ENCODE assay signal across 9 cellular contexts in the genomic region with DNA sequence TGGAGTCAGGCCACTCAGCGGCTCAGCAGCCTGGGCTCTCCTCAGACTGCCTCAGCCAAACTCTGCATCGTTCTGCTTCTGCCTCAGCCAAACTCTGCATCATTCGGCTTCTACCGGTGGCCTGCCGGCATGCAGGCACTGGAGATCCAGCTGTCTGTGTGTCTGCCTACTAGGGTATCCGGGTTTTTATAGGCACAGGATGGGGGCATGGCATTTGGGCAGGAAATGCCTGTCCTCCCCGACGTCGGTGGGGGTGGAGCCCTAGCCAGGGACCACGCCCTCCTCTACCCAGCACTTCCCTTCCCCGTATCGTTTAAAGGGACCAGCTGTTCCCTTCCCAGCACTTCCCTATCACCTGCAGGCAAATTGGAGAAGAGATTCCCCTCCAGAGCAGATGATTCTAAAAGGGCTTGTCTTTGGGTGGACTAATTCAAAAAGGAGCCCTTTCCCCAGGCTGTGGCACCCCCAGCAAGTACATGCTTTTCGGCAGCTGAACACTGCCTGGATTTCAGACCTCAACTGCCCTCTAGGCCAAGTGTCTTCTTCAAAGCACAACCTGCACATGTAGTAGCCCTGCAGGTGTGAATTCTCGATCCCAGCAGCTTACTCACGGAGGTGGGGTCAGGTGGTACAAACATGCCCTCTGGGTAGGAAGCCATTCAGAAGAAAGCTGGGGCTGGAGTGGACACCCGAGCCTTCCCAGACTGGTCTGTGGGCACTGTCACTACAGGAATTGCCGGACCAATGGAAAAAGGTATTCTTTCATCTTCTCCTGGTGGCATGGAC. TPM values are rescaled to one million over a fixed set of nuclear protein-coding genes. Genes with fewer than 3 reads are reported as not detected.
DNase-seq lines count a peak whose midpoint lies in the region; ATAC-seq and TF ChIP-seq lines count a peak whose summit lies in the region.
"Had no signal": no experiment of that assay in that cellular context is flagged by ENCODE, and none has a peak within 500 bp of the region (broad histone marks: within the 10 kb centered on the region; RNA-seq: fewer than 3 reads in every experiment).

No MANE protein-coding gene starts in this region.

- TF ChIP-seq POLR2A in testis (IDR thresholded peaks at IDR 0.05), result no peak

- H3K27me3 ChIP-seq in iPS DF 6.9 (ENCODE audit: control insufficient read depth, insufficient read depth, low read length) (no peaks in the 10 kb centered on the region), testis (no peaks in the 10 kb centered on the region)

- no peak overlapping the region for H3K27ac ChIP-seq in iPS DF 6.9 (ENCODE audit: low read length)
- no peak overlapping the region for H3K27ac ChIP-seq in testis

- ATAC-seq in GM18867 (IDR thresholded peaks at IDR 0.05; ENCODE audit: unreplicated experiment) (peak; percentile 58), GM21360 (IDR thresholded peaks at IDR 0.05; ENCODE audit: unreplicated experiment) (no peak), omental fat pad (ENCODE audit: low FRiP score) (no peak)

- H3K36me3 ChIP-seq in iPS DF 6.9 (ENCODE audit: control insufficient read depth, insufficient read depth, low read length) (no peaks in the 10 kb centered on the region), testis (ENCODE audit: low read depth, missing control alignments) (no peaks in the 10 kb centered on the region)

- WGBS in iPS DF 6.9 (ENCODE audit: insufficient coverage, insufficient read length), result no CpG with 5 or more reads among the region's 17 CpGs
- 29 to 47% methylated on average over 7 to 17 of the region's 17 CpGs for WGBS in testis, 2 donors

- DNase-seq in NCI-H1436 treated with DMSO at 0.1 percent for 48 hours (lab: John Stamatoyannopoulos, UW) (peak; percentile 32), iPS DF 6.9 (ENCODE audit: low read depth, low spot score) (peak; percentile 35), testis (no peak), omental fat pad (ENCODE audit: low spot score) (no peak)
- DNase-seq in activated CD8-positive, alpha-beta memory T cell treated with anti-CD3 and anti-CD28 coated beads, Interleukin-2, amount 50 U/mL, for 4 hours, result peak; percentile 48
- DNase-seq in stimulated activated CD8-positive, alpha-beta memory T cell treated with anti-CD3 and anti-CD28 coated beads, Interleukin-2, amount 100 ng/mL, for 1 hour (ENCODE audit: low read depth in 2 of 2), result peak; percentile 12 to 16

- H3K4me3 ChIP-seq in iPS DF 6.9 (ENCODE audit: low read length) (peak overlapping the region; percentile 22; the same call in 1 of the 2 replicates), testis (peak overlapping the region in 1 of 2 donors; percentile 31)

- H3K4me1 ChIP-seq in iPS DF 6.9 (ENCODE audit: control insufficient read depth, insufficient read depth, low read length) (peaks cover 7% of the 10 kb centered on the region), testis (no peaks in the 10 kb centered on the region)

- no peaks in the 10 kb centered on the region for H3K9me3 ChIP-seq in iPS DF 6.9 (ENCODE audit: control insufficient read depth, insufficient read depth, low read length)
- H3K9me3 ChIP-seq in testis, result no peaks in the 10 kb centered on the region

- TF ChIP-seq CTCF in testis (IDR thresholded peaks at IDR 0.05) (no peak), omental fat pad (IDR thresholded peaks at IDR 0.05) (no peak)

- intact Hi-C loops in testis (cut with DNase I; ENCODE audit: low total_unique reads), result no loop called here

RNA-seq across cellular contexts. Expression of a gene that starts 25.5 kb away (rescaled TPM):
- total RNA-seq in testis (under 1 TPM in 1 of 2 donors, not detected in 1; 0.06 TPM), omental fat pad (under 1 TPM in 3 of 4 donors, not detected in 1; 0.06 to 0.32 (median 0.09) TPM)
- 0.15 TPM for polyA plus RNA-seq in testis (ENCODE audit: insufficient read depth, low read depth, low replicate concordance)
- total RNA-seq: lung microvascular endothelial cell had no signal

Comparison
In these comparisons a context has a peak if more than half of its experiments do, and no peak if none do; other contexts are left out.
1. DNase-seq: peak in NCI-H1436 treated with DMSO at 0.1 percent for 48 hours (single experiment), activated CD8-positive, alpha-beta memory T cell treated with anti-CD3 and anti-CD28 coated beads, Interleukin-2, amount 50 U/mL, for 4 hours (single experiment), iPS DF 6.9 (single experiment) and stimulated activated CD8-positive, alpha-beta memory T cell treated with anti-CD3 and anti-CD28 coated beads, Interleukin-2, amount 100 ng/mL, for 1 hour (2 of 2); none in testis (single experiment) and omental fat pad (single experiment).